Comparison of ENCODE assay signal across 23 cellular contexts in genomic region chr11:111407652-111408051, GRCh38. TPM values are rescaled to one million over a fixed set of nuclear protein-coding genes. Genes with fewer than 3 reads are reported as not detected.
"Had no signal": no experiment of that assay in that cellular context is flagged by ENCODE, and none has a peak within 500 bp of the region (broad histone marks: within the 10 kb centered on the region; RNA-seq: fewer than 3 reads in every experiment).

No MANE protein-coding gene starts in this region.

- H3K27me3 Mint-ChIP-seq: dendritic cell treated with granulocyte-macrophage colony-stimulating factor and Interleukin-4, amounts not matched to agents 40 ng/mL and 50 ng/mL, for 4 days; naive thymus-derived CD4-positive, alpha-beta T cell; stimulated activated naive CD8-positive, alpha-beta T cell treated with anti-CD3 and anti-CD28 coated beads, Interleukin-15, Interleukin-2, amounts not matched to agents 100 ng/mL and 50 ng/mL, for 24 hours had no signal

- H3K4me3 Mint-ChIP-seq: dendritic cell treated with granulocyte-macrophage colony-stimulating factor and Interleukin-4, amounts not matched to agents 40 ng/mL and 50 ng/mL, for 4 days; naive thymus-derived CD4-positive, alpha-beta T cell; stimulated activated naive CD8-positive, alpha-beta T cell treated with anti-CD3 and anti-CD28 coated beads, Interleukin-15, Interleukin-2, amounts not matched to agents 100 ng/mL and 50 ng/mL, for 24 hours had no signal

- H3K27me3 ChIP-seq: esophagus squamous epithelium, gastroesophageal sphincter, ovary, right atrium auricular region, sigmoid colon, tibial artery, upper lobe of left lung, vagina had no signal

- H3K27ac ChIP-seq: esophagus squamous epithelium, gastroesophageal sphincter, ovary, right atrium auricular region, sigmoid colon, skin epidermis, tibial artery, upper lobe of left lung, vagina had no signal

- FAIRE-seq: colon, keratinocyte had no signal

- H3K4me1 ChIP-seq: esophagus squamous epithelium, gastroesophageal sphincter, right atrium auricular region, sigmoid colon, tibial artery, upper lobe of left lung, vagina had no signal

- DNase-seq: esophagus squamous epithelium; foreskin fibroblast; glutamatergic neuron; left cardiac atrium; left ventricle myocardium superior; mesenchymal stem cell; naive thymus-derived CD4-positive, alpha-beta T cell; ovary; sigmoid colon; stimulated activated CD4-positive, alpha-beta T cell treated with anti-CD3 and anti-CD28 coated beads, Interleukin-12 subunit alpha, Interleukin-12 subunit beta, amount 100 ng/mL, for 4 hours; tibial artery; upper lobe of left lung had no signal

- H3K27ac Mint-ChIP-seq: dendritic cell treated with granulocyte-macrophage colony-stimulating factor and Interleukin-4, amounts not matched to agents 40 ng/mL and 50 ng/mL, for 4 days; naive thymus-derived CD4-positive, alpha-beta T cell; stimulated activated naive CD8-positive, alpha-beta T cell treated with anti-CD3 and anti-CD28 coated beads, Interleukin-15, Interleukin-2, amounts not matched to agents 100 ng/mL and 50 ng/mL, for 24 hours had no signal

- H3K9me3 ChIP-seq: esophagus squamous epithelium, gastroesophageal sphincter, ovary, right atrium auricular region, sigmoid colon, tibial artery, upper lobe of left lung, vagina had no signal

- ATAC-seq: gastroesophageal sphincter; left cardiac atrium; left ventricle myocardium superior; naive thymus-derived CD4-positive, alpha-beta T cell had no signal

- H3K4me3 ChIP-seq: esophagus squamous epithelium, gastroesophageal sphincter, lung, ovary, right atrium auricular region, sigmoid colon, skin epidermis, tibial artery, upper lobe of left lung, vagina had no signal

- H3K36me3 ChIP-seq: esophagus squamous epithelium, gastroesophageal sphincter, ovary, right atrium auricular region, sigmoid colon, tibial artery, upper lobe of left lung, vagina had no signal

RNA-seq across cellular contexts. Expression of gene POU2AF1, which starts 28.6 kb away (rescaled TPM):
- total RNA-seq: epithelial cell of proximal tubule, vagina had no signal
- polyA plus RNA-seq: keratinocyte, neural cell had no signal
